In the genomic region with DNA sequence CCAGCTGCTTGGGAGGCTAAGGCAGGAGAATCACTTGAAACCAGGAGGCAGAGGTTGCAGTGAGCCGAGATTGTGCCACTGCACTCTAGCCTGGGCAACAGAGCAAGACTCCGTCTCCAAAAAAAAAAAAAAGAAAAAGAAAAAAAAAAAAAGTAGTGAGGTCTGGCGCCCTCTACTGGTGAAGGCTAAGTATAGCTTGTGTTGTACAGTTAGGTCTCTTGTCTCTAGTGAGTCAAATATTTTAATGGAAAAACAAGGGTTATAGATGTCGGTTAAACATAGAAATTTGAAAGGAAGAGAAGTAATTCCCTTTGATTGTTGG, we compare ENCODE assay signal across 8 cellular contexts. TPM values are rescaled to one million over a fixed set of nuclear protein-coding genes. Genes with fewer than 3 reads are reported as not detected.
DNase-seq lines count a peak whose midpoint lies in the region; ATAC-seq, FAIRE-seq and TF ChIP-seq lines count a peak whose summit lies in the region.
"Not testable (repeated sequence)": the region's sequence is repeated elsewhere in the genome, so short reads cannot be mapped to it uniquely, and the experiment has no call there.

No MANE protein-coding gene starts in this region.

- not testable (repeated sequence) for H3K9me3 ChIP-seq in HUES48 (ENCODE audit: control insufficient read depth, insufficient read depth, low read length); K562 (replicated peaks; ENCODE audit: control insufficient read depth, insufficient read depth, low read depth, low read length); gastroesophageal sphincter

- H3K27me3 Mint-ChIP-seq in naive B cell = not testable (repeated sequence)

- not testable (repeated sequence) for H3K4me2 ChIP-seq in K562 (ENCODE audit: insufficient read depth, low read length)

- not testable (repeated sequence) for H3K9me1 ChIP-seq in K562 (ENCODE audit: control insufficient read depth, insufficient read depth, low read length)

- DNase-seq in Caki2 (ENCODE audit: low read depth) (peak; percentile 40), NCI-H524 treated with DMSO at 0.1 percent for 48 hours (lab: John Stamatoyannopoulos, UW) (peak; percentile 10), K562 (ENCODE audit: extremely low read depth in 1 of 4, low spot score in 3 of 4) (peak; percentile 19 to 61 (median 24)), naive B cell (peak; percentile 52), superior temporal gyrus (ENCODE audit: extremely low spot score) (peak; percentile 61)

- ATAC-seq in K562 (peak; percentile 56), naive B cell (ENCODE audit: low read depth in 2 of 2) (peak; percentile 54 to 62)
- ATAC-seq in gastroesophageal sphincter = not testable (repeated sequence)

- not testable (repeated sequence) for TF ChIP-seq EP300 in K562 (IDR thresholded peaks at IDR 0.05; ENCODE audit: low read length); gastroesophageal sphincter (IDR thresholded peaks at IDR 0.05)

- peaks cover 47% of the 10 kb centered on the region for H3K4me1 ChIP-seq in HUES48 (ENCODE audit: control insufficient read depth, insufficient read depth, low read length)
- H3K4me1 ChIP-seq in K562 (replicated peaks in 1 of 2; ENCODE audit: control insufficient read depth in 2 of 2, insufficient read depth in 2 of 2, low read length in 2 of 2) = peaks cover 6 to 17% of the 10 kb centered on the region in 2 experiments; a peak in 4 of 5 replicates
- peaks cover 0 to 80% (median 4%) of the 10 kb centered on the region in 3 donors for H3K4me1 ChIP-seq in gastroesophageal sphincter

- WGBS in K562 (ENCODE audit: insufficient coverage, low coverage, missing lambda C conversion rate) = 0% methylated on average over 2 of the region's 4 CpGs
- WGBS in gastroesophageal sphincter (ENCODE audit: low coverage in 1 of 2), 2 donors = 0 to 9% methylated on average over 2 to 4 of the region's 4 CpGs

- H3K9ac ChIP-seq in HUES48 (ENCODE audit: low read depth, low read length); K562 (ENCODE audit: insufficient read depth in 1 of 2, low read depth in 2 of 2, low read length in 2 of 2): not testable (repeated sequence)

- H3K27ac ChIP-seq in HUES48 (ENCODE audit: low read depth, low read length); VCaP; K562 (ENCODE audit: extremely low read depth, low read depth, low read length): not testable (repeated sequence)
- peak overlapping the region in 1 of 4 donors; percentile 11 for H3K27ac ChIP-seq in gastroesophageal sphincter

- CTCF ChIA-PET in K562 (lab: Yijun Ruan, JAX; ENCODE audit: low intra/inter-chr PET ratio) = interaction anchor here (1.0 kb wide), 1 partner anchor 451 kb away, joined by 4 read pairs; no protein-coding TSS in a partner anchor

- TF ChIP-seq POLR2A in K562 (conservative IDR thresholded peaks at IDR 0.05); gastroesophageal sphincter (IDR thresholded peaks at IDR 0.05): not testable (repeated sequence)

- not testable (repeated sequence) for H3K9me3 Mint-ChIP-seq in naive B cell

- H4K20me1 ChIP-seq in K562 (replicated peaks; ENCODE audit: control insufficient read depth, insufficient read depth, low read length) = peaks cover 29% of the 10 kb centered on the region

- TF ChIP-seq CTCF in VCaP (conservative IDR thresholded peaks at IDR 0.05) (peak; percentile 81), K562 (IDR thresholded peaks at IDR 0.05 in 2 of 3, conservative IDR thresholded peaks at IDR 0.05 in 1 of 3; ENCODE audit: insufficient read depth in 2 of 3, low read depth in 1 of 3, low read length in 3 of 3) (peak; percentile 8 to 54 (median 47); a peak in 4 of 6 replicates), gastroesophageal sphincter (IDR thresholded peaks at IDR 0.05) (peak; percentile 43 to 87 (median 63))

- peak overlapping the region in 2 of 8 donors; percentile 5 to 13 for H3K4me3 Mint-ChIP-seq in naive B cell

- intact Hi-C loops in K562 (cut with micrococcal nuclease) = loop anchor here (1.0 to 10.0 kb wide), 4 partner anchors 105 to 460 kb away; no protein-coding TSS in a partner anchor

- H3K4me3 ChIP-seq in HUES48 (ENCODE audit: low read depth, low read length) = 0 out of 2 replicates have a peak overlapping the region, but pooled peaks have one; percentile 30
- H3K4me3 ChIP-seq in K562, gastroesophageal sphincter: not testable (repeated sequence)

- H3K27ac Mint-ChIP-seq in naive B cell = peak overlapping the region in 5 of 6 donors; percentile 41 to 98 (median 72)

- not testable (repeated sequence) for BruUV-seq in K562 (replicated peaks; lab: Mats Ljungman, UMichigan)

- H3K79me2 ChIP-seq in K562 (ENCODE audit: control insufficient read depth, insufficient read depth, low read length) = peaks cover 96% of the 10 kb centered on the region

- H3K4me1 Mint-ChIP-seq in naive B cell = peaks cover 49 to 82% (median 54%) of the 10 kb centered on the region in 3 donors

- not testable (repeated sequence) for H3K27me3 ChIP-seq in HUES48 (ENCODE audit: control insufficient read depth, insufficient read depth, low read length); K562 (ENCODE audit: control insufficient read depth in 2 of 2, insufficient read depth in 2 of 2, low read length in 2 of 2); gastroesophageal sphincter

- in situ Hi-C loops in Caki2 (cut with HindIII; ENCODE audit: low pct_unique_long_range_greater_than_20kb, low sequenced_read_pairs); K562 (cut with MboI): not testable (repeated sequence)

- H3K36me3 ChIP-seq in HUES48 (ENCODE audit: control insufficient read depth, insufficient read depth, low read length); K562 (ENCODE audit: control insufficient read depth, insufficient read depth, low read length); gastroesophageal sphincter: not testable (repeated sequence)

- TF ChIP-seq RAD21 in K562 (CRISPR knock-in tag; conservative IDR thresholded peaks at IDR 0.05 in 1 of 2, IDR thresholded peaks at IDR 0.05 in 1 of 2) = peak; percentile 39 to 49

- not testable (repeated sequence) for FAIRE-seq in K562 (lab: Jason Lieb, UNC)

- not testable (repeated sequence) for H2AFZ ChIP-seq in K562 (ENCODE audit: low read depth, low read length)

- POLR2A ChIA-PET in K562 (lab: Yijun Ruan, JAX) = interaction anchor here (0.7 to 1.4 kb wide), 4 partner anchors 10 to 26 kb away, joined by 3 to 4 read pairs (median 3); no protein-coding TSS in a partner anchor

- not testable (repeated sequence) for H3K36me3 Mint-ChIP-seq in naive B cell

TF ChIP-seq in K562, 482 proteins besides CTCF, POLR2A, EP300 and RAD21:
- TF ChIP-seq ZNF121 (CRISPR knock-in tag; conservative IDR thresholded peaks at IDR 0.05) (peak; percentile 82), SMARCA5 (IDR thresholded peaks at IDR 0.05) (peak; percentile 72), BRD9 (IDR thresholded peaks at IDR 0.05; ENCODE audit: low read depth, partially characterized antibody) (peak; percentile 23), BCOR (IDR thresholded peaks at IDR 0.05) (peak; percentile 75; the same call in 1 of the 2 replicates), ZNF384 (IDR thresholded peaks at IDR 0.05; ENCODE audit: low read depth, low read length) (peak; percentile 95), SMC3 (conservative IDR thresholded peaks at IDR 0.05; ENCODE audit: insufficient read depth, low read depth, low read length) (peak; percentile 10; the same call in 1 of the 2 replicates), CC2D1A (IDR thresholded peaks at IDR 0.05) (peak; percentile 70)
- TF ChIP-seq, protein P1, sequence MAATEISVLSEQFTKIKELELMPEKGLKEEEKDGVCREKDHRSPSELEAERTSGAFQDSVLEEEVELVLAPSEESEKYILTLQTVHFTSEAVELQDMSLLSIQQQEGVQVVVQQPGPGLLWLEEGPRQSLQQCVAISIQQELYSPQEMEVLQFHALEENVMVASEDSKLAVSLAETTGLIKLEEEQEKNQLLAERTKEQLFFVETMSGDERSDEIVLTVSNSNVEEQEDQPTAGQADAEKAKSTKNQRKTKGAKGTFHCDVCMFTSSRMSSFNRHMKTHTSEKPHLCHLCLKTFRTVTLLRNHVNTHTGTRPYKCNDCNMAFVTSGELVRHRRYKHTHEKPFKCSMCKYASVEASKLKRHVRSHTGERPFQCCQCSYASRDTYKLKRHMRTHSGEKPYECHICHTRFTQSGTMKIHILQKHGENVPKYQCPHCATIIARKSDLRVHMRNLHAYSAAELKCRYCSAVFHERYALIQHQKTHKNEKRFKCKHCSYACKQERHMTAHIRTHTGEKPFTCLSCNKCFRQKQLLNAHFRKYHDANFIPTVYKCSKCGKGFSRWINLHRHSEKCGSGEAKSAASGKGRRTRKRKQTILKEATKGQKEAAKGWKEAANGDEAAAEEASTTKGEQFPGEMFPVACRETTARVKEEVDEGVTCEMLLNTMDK (IDR thresholded peaks at IDR 0.05; ENCODE audit: borderline replicate concordance, insufficient read depth, low read depth, low read length, poor library complexity, severe bottlenecking) = peak; percentile 60

RNA-seq across cellular contexts. Expression of a gene that starts 29.8 kb away (rescaled TPM):
- total RNA-seq in Caki2 (2014; rRNA removed; shearing (Covaris generic); ENCODE audit: low replicate concordance) = 8.9 and 15.6 TPM in 2 replicates
- total RNA-seq in K562 (2011; cell fraction: chromatin; rRNA removed; ENCODE audit: low replicate concordance) = 138 and 396 TPM in 2 replicates
- 51.9 and 68.7 TPM in 2 replicates for total RNA-seq in K562 (2011; cell fraction: nucleolus; rRNA removed)
- 103 and 125 TPM in 2 replicates for total RNA-seq in K562 (2011; cell fraction: nucleoplasm; rRNA removed)
- total RNA-seq in K562 (2014; rRNA removed) (29.0 and 29.5 TPM in 2 replicates), K562 (2014; rRNA removed; fragmentation: Illumina TruSeq; extraction: Trizol) (47.8 and 53.8 TPM in 2 replicates), K562 (2015; rRNA removed; fragmentation: Illumina TruSeq; extraction: Trizol) (31.9 and 33.1 TPM in 2 replicates), K562 (2021) (44.9 and 45.7 TPM in 2 replicates), gastroesophageal sphincter (100 to 1,000 TPM; 113 to 141 (median 130) TPM)
- polyA plus RNA-seq in K562 (2011; rRNA removed) (26.1 and 40.1 TPM in 2 replicates), K562 (2014; fragmentation: Illumina TruSeq; extraction: Trizol) (29.4 and 31.0 TPM in 2 replicates), K562 (2014; fragmentation: Nextera tagmentation; extraction: Ambion mirVana) (10 to 100 TPM; 10.9 to 15.2 TPM), K562 (2014; rRNA removed) (19.0 and 21.4 TPM in 2 replicates), naive B cell (ENCODE audit: low read depth in 6 of 6) (10 to 100 TPM in 5 of 6 donors, 1 to 10 TPM in 1; 7.4 to 27.8 (median 21.9) TPM)
- polyA plus RNA-seq in K562 (2011; cell fraction: cytosol; rRNA removed) = 11.5 and 16.7 TPM in 2 replicates
- polyA plus RNA-seq in K562 (2011; cell fraction: nucleus; rRNA removed) = 35.7 and 38.8 TPM in 2 replicates
- polyA plus RNA-seq in K562 (2012) = 21.9 and 23.8 TPM in 2 replicates
- 196 and 258 TPM in 2 replicates for polyA minus RNA-seq in K562 (2011; rRNA and poly(A)+ RNA removed)
- 77.6 and 121 TPM in 2 replicates for polyA minus RNA-seq in K562 (2011; cell fraction: cytosol; rRNA and poly(A)+ RNA removed)
- polyA minus RNA-seq in K562 (2011; cell fraction: nucleus; rRNA and poly(A)+ RNA removed) = 47.0 and 84.4 TPM in 2 replicates

Comparison
In these comparisons a context has a peak if more than half of its experiments do, and no peak if none do; other contexts are left out.
1. DNase-seq: peak in every context shown above with its lines; median percentile 61 in superior temporal gyrus; 52 in naive B cell; 40 in Caki2; 24 in K562; 10 in NCI-H524 treated with DMSO at 0.1 percent for 48 hours.